ENCODE assay signal across 2 cellular contexts in genomic region chr1:203364013-203364730, GRCh38.
TF ChIP-seq lines count a peak whose summit lies in the region.

No MANE protein-coding gene starts in this region.

TF ChIP-seq in liver, 16 proteins besides CTCF, POLR2A, EP300 and RAD21:
- TF ChIP-seq FOXA2 (IDR thresholded peaks at IDR 0.05) (no peak), NR2F2 (IDR thresholded peaks at IDR 0.05) (peak; percentile 59)
TF ChIP-seq in liver: peak in this region for 1.

TF ChIP-seq in HepG2, 621 proteins besides CTCF, POLR2A, EP300 and RAD21:
- TF ChIP-seq NPAS2 (CRISPR knock-in tag; IDR thresholded peaks at IDR 0.05; ENCODE audit: borderline replicate concordance): no peak
- no peak for TF ChIP-seq ZNF12 (CRISPR knock-in tag; IDR thresholded peaks at IDR 0.05)
- no peak for TF ChIP-seq PAX8 (CRISPR knock-in tag; IDR thresholded peaks at IDR 0.05; ENCODE audit: borderline replicate concordance)
- TF ChIP-seq MYC (CRISPR knock-in tag; IDR thresholded peaks at IDR 0.05; ENCODE audit: borderline replicate concordance): no peak
- no peak for TF ChIP-seq JUN (CRISPR knock-in tag; IDR thresholded peaks at IDR 0.05)
- no peak for TF ChIP-seq MAF1 (CRISPR knock-in tag; IDR thresholded peaks at IDR 0.05; ENCODE audit: borderline replicate concordance)
- TF ChIP-seq HMG20B (CRISPR knock-in tag; conservative IDR thresholded peaks at IDR 0.05): no peak
- TF ChIP-seq ZNF878 (CRISPR knock-in tag; IDR thresholded peaks at IDR 0.05): no peak
- no peak for TF ChIP-seq MTA3 (CRISPR knock-in tag; IDR thresholded peaks at IDR 0.05)
- TF ChIP-seq FLYWCH1 (CRISPR knock-in tag; IDR thresholded peaks at IDR 0.05): no peak
- TF ChIP-seq ZNF570 (CRISPR knock-in tag; IDR thresholded peaks at IDR 0.05; ENCODE audit: borderline replicate concordance): no peak
- no peak for TF ChIP-seq ZHX1 (CRISPR knock-in tag; IDR thresholded peaks at IDR 0.05; ENCODE audit: low read depth)
- TF ChIP-seq POLR2AphosphoS2 (IDR thresholded peaks at IDR 0.05; ENCODE audit: low read depth, low read length): no peak
- TF ChIP-seq SATB2 (CRISPR knock-in tag; IDR thresholded peaks at IDR 0.05): no peak
- no peak for TF ChIP-seq ZNF354B (CRISPR knock-in tag; IDR thresholded peaks at IDR 0.05)
- TF ChIP-seq PBX2 (CRISPR knock-in tag; IDR thresholded peaks at IDR 0.05): no peak
- TF ChIP-seq RARG (CRISPR knock-in tag; IDR thresholded peaks at IDR 0.05; ENCODE audit: low read depth): no peak
- TF ChIP-seq AHR (CRISPR knock-in tag; IDR thresholded peaks at IDR 0.05): no peak
TF ChIP-seq in HepG2: peak in this region for 0.
